In genomic region chr14:70473825-70474224, GRCh38 we compare ENCODE assay signal across 8 cellular contexts. TPM values are rescaled to one million over a fixed set of nuclear protein-coding genes. Genes with fewer than 3 reads are reported as not detected.
"Had no signal": no experiment of that assay in that cellular context is flagged by ENCODE, and none has a peak within 500 bp of the region (broad histone marks: within the 10 kb centered on the region; RNA-seq: fewer than 3 reads in every experiment).

No MANE protein-coding gene starts in this region.

- H2AFZ ChIP-seq: GM23338 had no signal

- H3K4me3 Mint-ChIP-seq: GM23338, H9 had no signal

- H3K4me2 ChIP-seq: GM23338 had no signal

- H3K4me3 ChIP-seq: GM23338, K562 had no signal

- ATAC-seq: GM23338, K562 had no signal

- DNase-seq: H9, HCEC 1CT, IMR-90, KG1 had no signal

RNA-seq across cellular contexts. Expression of gene ADAM21, which starts 21.9 kb away (rescaled TPM):
- total RNA-seq: GM23338, H1, H9, HT-29 had no signal
- polyA plus RNA-seq: GM23338 had no signal
